In the genomic region with DNA sequence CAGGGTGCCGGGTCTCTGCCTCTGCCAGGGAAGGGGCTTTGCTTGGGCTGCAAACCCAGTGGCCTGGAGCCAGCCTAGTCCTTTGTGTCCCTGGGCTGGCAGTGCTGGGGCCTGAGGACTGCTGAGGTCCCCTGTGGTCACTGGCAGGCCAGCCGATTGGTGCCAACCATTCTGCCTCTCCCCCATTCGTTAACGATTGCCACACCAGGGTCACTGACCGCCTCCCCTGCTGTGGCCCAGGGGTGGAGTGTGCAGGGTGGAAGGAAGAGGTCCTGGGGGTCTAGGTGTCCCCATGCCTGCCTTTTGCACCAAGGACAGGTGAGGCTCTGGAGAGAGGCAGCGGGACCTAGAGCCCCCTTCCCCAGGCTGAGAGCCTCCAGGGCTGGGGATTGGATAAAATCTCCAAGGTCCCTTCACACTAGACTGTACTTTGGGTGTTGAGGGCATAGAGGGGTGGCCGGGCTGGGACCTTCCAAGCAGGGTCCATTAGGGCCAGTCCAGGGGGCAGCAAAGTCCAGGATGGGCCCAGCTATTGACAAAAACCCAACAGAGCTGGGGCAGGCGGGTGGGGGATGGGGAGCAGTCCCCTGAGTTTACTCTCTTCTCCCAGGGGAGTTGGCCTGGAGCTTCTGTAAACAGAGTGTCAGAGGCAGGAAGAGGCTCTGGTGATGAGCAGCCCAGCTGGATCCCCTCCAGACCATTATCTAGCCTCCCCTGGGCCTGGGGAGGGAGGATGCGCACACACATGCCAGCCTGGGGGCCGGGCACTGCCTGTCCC, we compare ENCODE assay signal across 1 cellular context.
TF ChIP-seq lines count a peak whose summit lies in the region.

No MANE protein-coding gene starts in this region.

TF ChIP-seq in HepG2, 621 proteins besides CTCF, POLR2A, EP300 and RAD21 (continued from another document and continues in another):
- TF ChIP-seq ZNF609 (CRISPR knock-in tag; IDR thresholded peaks at IDR 0.05; ENCODE audit: borderline replicate concordance) (peak; percentile 71), ESRRA (CRISPR knock-in tag; IDR thresholded peaks at IDR 0.05; ENCODE audit: low read depth) (no peak), ZKSCAN5 (CRISPR knock-in tag; IDR thresholded peaks at IDR 0.05) (no peak), KMT2B (CRISPR knock-in tag; IDR thresholded peaks at IDR 0.05) (no peak), ZNF260 (CRISPR knock-in tag; IDR thresholded peaks at IDR 0.05; ENCODE audit: borderline replicate concordance, low read depth) (0 out of 2 replicates have a peak, but pooled peaks have one; percentile 28), ARHGAP35 (CRISPR knock-in tag; IDR thresholded peaks at IDR 0.05; ENCODE audit: borderline replicate concordance) (no peak; the same call in 1 of the 2 replicates), ZNF547 (CRISPR knock-in tag; IDR thresholded peaks at IDR 0.05) (no peak), GATAD2A (CRISPR knock-in tag; IDR thresholded peaks at IDR 0.05) (peak; percentile 51; the same call in 1 of the 2 replicates), FOXK2 (IDR thresholded peaks at IDR 0.05) (peak; percentile 57; the same call in 1 of the 2 replicates), KDM6A (CRISPR knock-in tag; IDR thresholded peaks at IDR 0.05; ENCODE audit: low read depth) (no peak; the same call in 1 of the 2 replicates), SIN3B (IDR thresholded peaks at IDR 0.05; ENCODE audit: low read length) (no peak), HIC2 (CRISPR knock-in tag; IDR thresholded peaks at IDR 0.05; ENCODE audit: low read depth) (peak; percentile 86), ZNF576 (CRISPR knock-in tag; IDR thresholded peaks at IDR 0.05) (no peak; the same call in 1 of the 2 replicates), PHF8 (CRISPR knock-in tag; IDR thresholded peaks at IDR 0.05) (peak; percentile 16; the same call in 1 of the 2 replicates), TEAD2 (CRISPR knock-in tag; IDR thresholded peaks at IDR 0.05) (no peak), NCOA2 (CRISPR knock-in tag; IDR thresholded peaks at IDR 0.05) (peak; percentile 57; the same call in 1 of the 2 replicates), NR2C2 (CRISPR knock-in tag; IDR thresholded peaks at IDR 0.05; ENCODE audit: borderline replicate concordance) (peak; percentile 68), PPARG (CRISPR knock-in tag; conservative IDR thresholded peaks at IDR 0.05) (no peak), NFYB (CRISPR knock-in tag; IDR thresholded peaks at IDR 0.05) (no peak), STAG1 (CRISPR knock-in tag; IDR thresholded peaks at IDR 0.05) (peak; percentile 28; the same call in 1 of the 2 replicates), RBAK (CRISPR knock-in tag; IDR thresholded peaks at IDR 0.05) (no peak; the same call in 1 of the 2 replicates), ZUFSP (CRISPR knock-in tag; IDR thresholded peaks at IDR 0.05; ENCODE audit: borderline replicate concordance) (no peak), RXRA (CRISPR knock-in tag; IDR thresholded peaks at IDR 0.05) (peak; percentile 98), ZXDC (CRISPR knock-in tag; IDR thresholded peaks at IDR 0.05) (no peak), MED1 (CRISPR knock-in tag; IDR thresholded peaks at IDR 0.05) (peak; percentile 71), ZEB1 (IDR thresholded peaks at IDR 0.05; ENCODE audit: insufficient replicate concordance, low read depth) (no peak), ZMYM2 (CRISPR knock-in tag; IDR thresholded peaks at IDR 0.05) (peak; percentile 62), ZNF792 (CRISPR knock-in tag; IDR thresholded peaks at IDR 0.05) (peak; percentile 16; the same call in 1 of the 2 replicates), SMAD9 (CRISPR knock-in tag; IDR thresholded peaks at IDR 0.05) (no peak)
- TF ChIP-seq, protein P1, sequence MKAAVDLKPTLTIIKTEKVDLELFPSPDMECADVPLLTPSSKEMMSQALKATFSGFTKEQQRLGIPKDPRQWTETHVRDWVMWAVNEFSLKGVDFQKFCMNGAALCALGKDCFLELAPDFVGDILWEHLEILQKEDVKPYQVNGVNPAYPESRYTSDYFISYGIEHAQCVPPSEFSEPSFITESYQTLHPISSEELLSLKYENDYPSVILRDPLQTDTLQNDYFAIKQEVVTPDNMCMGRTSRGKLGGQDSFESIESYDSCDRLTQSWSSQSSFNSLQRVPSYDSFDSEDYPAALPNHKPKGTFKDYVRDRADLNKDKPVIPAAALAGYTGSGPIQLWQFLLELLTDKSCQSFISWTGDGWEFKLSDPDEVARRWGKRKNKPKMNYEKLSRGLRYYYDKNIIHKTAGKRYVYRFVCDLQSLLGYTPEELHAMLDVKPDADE (CRISPR knock-in tag; IDR thresholded peaks at IDR 0.05), result no peak
- TF ChIP-seq, protein P2, sequence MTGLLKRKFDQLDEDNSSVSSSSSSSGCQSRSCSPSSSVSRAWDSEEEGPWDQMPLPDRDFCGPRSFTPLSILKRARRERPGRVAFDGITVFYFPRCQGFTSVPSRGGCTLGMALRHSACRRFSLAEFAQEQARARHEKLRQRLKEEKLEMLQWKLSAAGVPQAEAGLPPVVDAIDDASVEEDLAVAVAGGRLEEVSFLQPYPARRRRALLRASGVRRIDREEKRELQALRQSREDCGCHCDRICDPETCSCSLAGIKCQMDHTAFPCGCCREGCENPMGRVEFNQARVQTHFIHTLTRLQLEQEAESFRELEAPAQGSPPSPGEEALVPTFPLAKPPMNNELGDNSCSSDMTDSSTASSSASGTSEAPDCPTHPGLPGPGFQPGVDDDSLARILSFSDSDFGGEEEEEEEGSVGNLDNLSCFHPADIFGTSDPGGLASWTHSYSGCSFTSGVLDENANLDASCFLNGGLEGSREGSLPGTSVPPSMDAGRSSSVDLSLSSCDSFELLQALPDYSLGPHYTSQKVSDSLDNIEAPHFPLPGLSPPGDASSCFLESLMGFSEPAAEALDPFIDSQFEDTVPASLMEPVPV (CRISPR knock-in tag; IDR thresholded peaks at IDR 0.05), result no peak; the same call in 1 of the 2 replicates
- TF ChIP-seq, protein P3, sequence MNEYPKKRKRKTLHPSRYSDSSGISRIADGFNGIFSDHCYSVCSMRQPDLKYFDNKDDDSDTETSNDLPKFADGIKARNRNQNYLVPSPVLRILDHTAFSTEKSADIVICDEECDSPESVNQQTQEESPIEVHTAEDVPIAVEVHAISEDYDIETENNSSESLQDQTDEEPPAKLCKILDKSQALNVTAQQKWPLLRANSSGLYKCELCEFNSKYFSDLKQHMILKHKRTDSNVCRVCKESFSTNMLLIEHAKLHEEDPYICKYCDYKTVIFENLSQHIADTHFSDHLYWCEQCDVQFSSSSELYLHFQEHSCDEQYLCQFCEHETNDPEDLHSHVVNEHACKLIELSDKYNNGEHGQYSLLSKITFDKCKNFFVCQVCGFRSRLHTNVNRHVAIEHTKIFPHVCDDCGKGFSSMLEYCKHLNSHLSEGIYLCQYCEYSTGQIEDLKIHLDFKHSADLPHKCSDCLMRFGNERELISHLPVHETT (CRISPR knock-in tag; conservative IDR thresholded peaks at IDR 0.05), result no peak
- TF ChIP-seq, protein P4, sequence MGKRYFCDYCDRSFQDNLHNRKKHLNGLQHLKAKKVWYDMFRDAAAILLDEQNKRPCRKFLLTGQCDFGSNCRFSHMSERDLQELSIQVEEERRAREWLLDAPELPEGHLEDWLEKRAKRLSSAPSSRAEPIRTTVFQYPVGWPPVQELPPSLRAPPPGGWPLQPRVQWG (CRISPR knock-in tag; IDR thresholded peaks at IDR 0.05; ENCODE audit: borderline replicate concordance, low read depth), result no peak
- TF ChIP-seq, protein P5, sequence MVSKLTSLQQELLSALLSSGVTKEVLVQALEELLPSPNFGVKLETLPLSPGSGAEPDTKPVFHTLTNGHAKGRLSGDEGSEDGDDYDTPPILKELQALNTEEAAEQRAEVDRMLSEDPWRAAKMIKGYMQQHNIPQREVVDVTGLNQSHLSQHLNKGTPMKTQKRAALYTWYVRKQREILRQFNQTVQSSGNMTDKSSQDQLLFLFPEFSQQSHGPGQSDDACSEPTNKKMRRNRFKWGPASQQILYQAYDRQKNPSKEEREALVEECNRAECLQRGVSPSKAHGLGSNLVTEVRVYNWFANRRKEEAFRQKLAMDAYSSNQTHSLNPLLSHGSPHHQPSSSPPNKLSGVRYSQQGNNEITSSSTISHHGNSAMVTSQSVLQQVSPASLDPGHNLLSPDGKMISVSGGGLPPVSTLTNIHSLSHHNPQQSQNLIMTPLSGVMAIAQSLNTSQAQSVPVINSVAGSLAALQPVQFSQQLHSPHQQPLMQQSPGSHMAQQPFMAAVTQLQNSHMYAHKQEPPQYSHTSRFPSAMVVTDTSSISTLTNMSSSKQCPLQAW (CRISPR knock-in tag; IDR thresholded peaks at IDR 0.05), result peak; percentile 67
